Comparison of ENCODE assay signal across 23 cellular contexts in the genomic region with DNA sequence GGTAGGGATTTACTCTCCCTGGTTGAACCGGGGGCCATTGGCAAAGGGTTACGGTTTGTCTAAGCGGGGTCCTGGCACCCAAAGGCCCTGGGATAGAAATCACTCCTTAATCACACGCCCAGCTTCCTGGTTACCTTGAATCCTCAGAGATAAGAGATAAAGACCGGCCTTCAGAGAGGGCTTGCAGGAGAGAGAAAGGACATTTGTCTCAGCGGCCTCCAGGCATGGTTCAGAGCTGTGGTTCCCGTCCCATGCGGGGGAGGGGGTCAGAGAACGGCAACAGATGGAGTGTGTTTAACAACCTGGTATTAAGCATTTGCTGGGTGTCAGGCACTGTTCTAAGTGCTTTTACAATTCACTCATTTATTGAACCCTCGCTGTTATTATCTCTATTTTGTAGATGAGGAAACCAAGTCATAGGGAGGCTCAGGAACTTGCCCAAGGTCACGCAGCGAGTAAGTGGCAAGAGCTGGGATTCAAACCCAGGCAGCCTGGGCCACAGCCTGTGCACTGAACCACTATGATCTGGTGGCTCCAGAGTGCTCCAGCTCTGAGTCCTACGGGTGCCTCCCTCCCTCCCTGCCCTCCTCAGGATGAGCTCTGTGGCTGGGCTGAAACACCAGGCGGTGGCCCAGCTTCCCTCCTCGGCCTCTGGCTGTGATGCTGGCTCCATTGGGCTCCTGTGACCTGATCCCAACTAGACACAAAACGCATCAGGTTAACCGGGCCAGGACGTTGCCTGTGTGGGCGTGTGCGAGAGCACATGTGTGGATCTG. TPM values are rescaled to one million over a fixed set of nuclear protein-coding genes. Genes with fewer than 3 reads are reported as not detected.
"Had no signal": no experiment of that assay in that cellular context is flagged by ENCODE, and none has a peak within 500 bp of the region (broad histone marks: within the 10 kb centered on the region; RNA-seq: fewer than 3 reads in every experiment).

No MANE protein-coding gene starts in this region.

- DNase-seq: activated CD4-positive, alpha-beta T cell treated with anti-CD3 and anti-CD28 coated beads, Interleukin-2, amount 10 ng/mL, durations not matched to agents 24 days and 14 days; activated CD8-positive, alpha-beta T cell treated with anti-CD3 and anti-CD28 coated beads for 36 hours; activated naive CD4-positive, alpha-beta T cell; activated naive CD8-positive, alpha-beta T cell treated with anti-CD3 and anti-CD28 coated beads for 36 hours; activated T-cell treated with anti-CD3 and anti-CD28 coated beads, Interleukin-2, amount 50 U/mL, for 1 hour; amniotic stem cell; effector memory CD4-positive, alpha-beta T cell; midbrain; nucleus accumbens; right cardiac atrium; stimulated activated naive CD8-positive, alpha-beta T cell treated with anti-CD3 and anti-CD28 coated beads, Interleukin-15, Interleukin-2, amounts not matched to agents 100 U/mL and 50 U/mL, for 24 hours; substantia nigra had no signal

- H3K36me3 ChIP-seq: cardiac muscle cell, tibial nerve, vagina had no signal

- H3K9me3 ChIP-seq: esophagus muscularis mucosa, prostate gland, tibial nerve, vagina had no signal

- FAIRE-seq: endothelial cell of umbilical vein, islet of Langerhans had no signal

- ATAC-seq: activated CD8-positive, alpha-beta T cell treated with anti-CD3 and anti-CD28 coated beads for 36 hours; activated T-helper 17 cell treated with anti-CD3 and anti-CD28 coated beads, Interleukin-2, amount 50 U/mL, for 72 hours; left lobe of liver; right cardiac atrium; stimulated activated naive CD8-positive, alpha-beta T cell treated with anti-CD3 and anti-CD28 coated beads, Interleukin-15, Interleukin-2, amounts not matched to agents 100 U/mL and 50 U/mL, for 24 hours had no signal

- H3K27ac ChIP-seq: cardiac muscle cell, esophagus muscularis mucosa, prostate gland, skin epidermis, tibial nerve, vagina had no signal

- H3K27me3 ChIP-seq: cardiac muscle cell, vagina had no signal

- H3K4me3 ChIP-seq: cardiac muscle cell, esophagus muscularis mucosa, prostate gland, skin epidermis, tibial nerve, vagina had no signal

- H3K4me1 ChIP-seq: prostate gland, tibial nerve, vagina had no signal

RNA-seq across cellular contexts. Expression of a gene that starts 18.6 kb away (rescaled TPM):
- total RNA-seq: activated CD8-positive, alpha-beta T cell treated with anti-CD3 and anti-CD28 coated beads for 36 hours; activated naive CD8-positive, alpha-beta T cell treated with anti-CD3 and anti-CD28 coated beads for 36 hours; activated T-helper 17 cell treated with anti-CD3 and anti-CD28 coated beads, Interleukin-2, amount 50 U/mL, for 72 hours; endothelial cell of umbilical vein; left lobe of liver; lung microvascular endothelial cell had no signal
- polyA plus RNA-seq: endothelial cell of umbilical vein had no signal

RNA-seq across cellular contexts. Expression of a gene that starts 53.7 kb away (rescaled TPM):
- total RNA-seq: activated CD8-positive, alpha-beta T cell treated with anti-CD3 and anti-CD28 coated beads for 36 hours; activated naive CD8-positive, alpha-beta T cell treated with anti-CD3 and anti-CD28 coated beads for 36 hours had no signal
